ENCODE assay signal across 18 cellular contexts in genomic region chrX:104854188-104854587, GRCh38.
DNase-seq lines count a peak whose midpoint lies in the region; ATAC-seq, FAIRE-seq and TF ChIP-seq lines count a peak whose summit lies in the region.
"Had no signal": no experiment of that assay in that cellular context is flagged by ENCODE, and none has a peak within 500 bp of the region (broad histone marks: within the 10 kb centered on the region; RNA-seq: fewer than 3 reads in every experiment).

No MANE protein-coding gene starts in this region.

- no peak overlapping the region for H3K4me3 Mint-ChIP-seq in activated CD8-positive, alpha-beta T cell treated with anti-CD3 and anti-CD28 coated beads for 36 hours
- no peak overlapping the region for H3K4me3 Mint-ChIP-seq in activated CD8-positive, alpha-beta T cell treated with anti-CD3 and anti-CD28 coated beads, Interleukin-2, amount 10 ng/mL, durations not matched to agents 7 days and 5 days
- no peak overlapping the region for H3K4me3 Mint-ChIP-seq in natural killer cell
- H3K4me3 Mint-ChIP-seq: CD4-positive, alpha-beta T cell had no signal

- no peak for TF ChIP-seq POLR2A in GM12878 (IDR thresholded peaks at IDR 0.05; ENCODE audit: low read depth, low read length)

- H3K4me3 ChIP-seq in GM12878, result no peak overlapping the region
- H3K4me3 ChIP-seq: body of pancreas had no signal

- DNase-seq in activated CD8-positive, alpha-beta T cell treated with anti-CD3 and anti-CD28 coated beads for 36 hours, result no peak
- DNase-seq in activated CD8-positive, alpha-beta T cell treated with anti-CD3 and anti-CD28 coated beads, Interleukin-2, amount 10 ng/mL, durations not matched to agents 7 days and 5 days, result no peak
- no peak for DNase-seq in GM12878 (ENCODE audit: low read depth, low spot score)
- no peak for DNase-seq in stimulated activated naive CD8-positive, alpha-beta T cell treated with anti-CD3 and anti-CD28 coated beads, Interleukin-15, Interleukin-2, amounts not matched to agents 100 U/mL and 50 U/mL, for 24 hours
- no peak for DNase-seq in natural killer cell
- no peak for DNase-seq in NCI-H2196 treated with DMSO at 0.1 percent for 48 hours (lab: John Stamatoyannopoulos, UW; ENCODE audit: unreplicated experiment)
- DNase-seq: activated CD4-positive, alpha-beta T cell treated with anti-CD3 and anti-CD28 coated beads for 48 hours; body of pancreas; CD4-positive, alpha-beta T cell; DND-41; IMR-90; left ventricle myocardium superior; NCI-H1105; NK-92 treated with Interleukin-12 subunit alpha and Interleukin-12 subunit beta, amount 100 ng/mL, for 24 hours; posterior cingulate gyrus; T-helper 9 cell had no signal

- TF ChIP-seq CTCF in activated CD8-positive, alpha-beta T cell treated with anti-CD3 and anti-CD28 coated beads for 36 hours (IDR thresholded peaks at IDR 0.05), result no peak
- TF ChIP-seq CTCF in GM12878 (IDR thresholded peaks at IDR 0.05 in 2 of 3, conservative IDR thresholded peaks at IDR 0.05 in 1 of 3; ENCODE audit: control insufficient read depth in 2 of 3, extremely low read depth in 1 of 3, insufficient read depth in 1 of 3, low read depth in 3 of 3, low read length in 3 of 3), result no peak
- TF ChIP-seq CTCF in natural killer cell (IDR thresholded peaks at IDR 0.05), result no peak

- no peak overlapping the region for H3K4me2 ChIP-seq in GM12878 (ENCODE audit: control insufficient read depth, insufficient read depth)

- no peak overlapping the region for H3K9ac ChIP-seq in GM12878 (ENCODE audit: control insufficient read depth, insufficient read depth, low read length)

- in situ Hi-C loops in GM12878 (cut with MboI), result no loop called here

- no peaks in the 10 kb centered on the region for H3K9me3 ChIP-seq in GM12878 (replicated peaks; ENCODE audit: control insufficient read depth, insufficient read depth, low read length)
- H3K9me3 ChIP-seq: body of pancreas had no signal

- H3K36me3 Mint-ChIP-seq in activated CD8-positive, alpha-beta T cell treated with anti-CD3 and anti-CD28 coated beads for 36 hours (ENCODE audit: low read depth), result no peaks in the 10 kb centered on the region
- H3K36me3 Mint-ChIP-seq in activated CD8-positive, alpha-beta T cell treated with anti-CD3 and anti-CD28 coated beads, Interleukin-2, amount 10 ng/mL, durations not matched to agents 7 days and 5 days (ENCODE audit: low read depth), result no peaks in the 10 kb centered on the region
- no peaks in the 10 kb centered on the region for H3K36me3 Mint-ChIP-seq in natural killer cell

- CTCF ChIA-PET in activated CD8-positive, alpha-beta T cell treated with anti-CD3 and anti-CD28 coated beads for 36 hours (lab: Charles Lee), result no interaction called here
- CTCF ChIA-PET in activated CD8-positive, alpha-beta T cell treated with anti-CD3 and anti-CD28 coated beads, Interleukin-2, amount 10 ng/mL, durations not matched to agents 7 days and 5 days (lab: Charles Lee), result no interaction called here
- CTCF ChIA-PET in GM12878 (lab: Yijun Ruan, JAX), result interaction anchor here (0.9 to 1.4 kb wide), 2 partner anchors 9 to 64 kb away, joined by 3 read pairs; no protein-coding TSS in a partner anchor

- H4K20me1 ChIP-seq in GM12878 (ENCODE audit: control insufficient read depth, insufficient read depth), result no peaks in the 10 kb centered on the region

- BruUV-seq in GM12878 (replicated peaks; lab: Mats Ljungman, UMichigan), result no TSS peak

- no peak for TF ChIP-seq RAD21 in GM12878 (IDR thresholded peaks at IDR 0.05; ENCODE audit: insufficient read depth, low read depth, low read length)

- no peak overlapping the region for H3K27ac ChIP-seq in GM12878 (ENCODE audit: control insufficient read depth, insufficient read depth)
- H3K27ac ChIP-seq: body of pancreas had no signal

- FAIRE-seq in GM12878 (lab: Jason Lieb, UNC), result no peak

- H2AFZ ChIP-seq in GM12878 (ENCODE audit: control insufficient read depth, low read depth, low read length), result no peak overlapping the region

- H3K36me3 ChIP-seq in GM12878 (ENCODE audit: control insufficient read depth in 2 of 2, insufficient read depth in 2 of 2, low read length in 1 of 2), result no peaks in the 10 kb centered on the region

- intact Hi-C loops in activated CD8-positive, alpha-beta T cell treated with anti-CD3 and anti-CD28 coated beads for 36 hours (cut with micrococcal nuclease), result no loop called here
- intact Hi-C loops in GM12878 (cut with micrococcal nuclease; ENCODE audit: unreplicated experiment), result no loop called here
- intact Hi-C loops in natural killer cell (cut with micrococcal nuclease), result no loop called here

- POLR2A ChIA-PET in activated CD8-positive, alpha-beta T cell treated with anti-CD3 and anti-CD28 coated beads for 36 hours (lab: Charles Lee), result no interaction called here
- POLR2A ChIA-PET in activated CD8-positive, alpha-beta T cell treated with anti-CD3 and anti-CD28 coated beads, Interleukin-2, amount 10 ng/mL, durations not matched to agents 7 days and 5 days (lab: Charles Lee), result no interaction called here
- POLR2A ChIA-PET in GM12878 (lab: Charles Lee), result no interaction called here

- H3K27ac Mint-ChIP-seq in activated CD8-positive, alpha-beta T cell treated with anti-CD3 and anti-CD28 coated beads for 36 hours, result peak overlapping the region; percentile 25
- no peak overlapping the region for H3K27ac Mint-ChIP-seq in activated CD8-positive, alpha-beta T cell treated with anti-CD3 and anti-CD28 coated beads, Interleukin-2, amount 10 ng/mL, durations not matched to agents 7 days and 5 days
- no peak overlapping the region for H3K27ac Mint-ChIP-seq in natural killer cell
- H3K27ac Mint-ChIP-seq: CD4-positive, alpha-beta T cell had no signal

- RAD21 ChIA-PET in GM12878 (lab: Charles Lee; ENCODE audit: unreplicated experiment), result interaction anchor here (0.7 kb wide), 1 partner anchor 158 kb away, joined by 3 read pairs; no protein-coding TSS in a partner anchor

- peak; percentile 64 for ATAC-seq in activated CD8-positive, alpha-beta T cell treated with anti-CD3 and anti-CD28 coated beads for 36 hours
- no peak for ATAC-seq in activated CD8-positive, alpha-beta T cell treated with anti-CD3 and anti-CD28 coated beads, Interleukin-2, amount 10 ng/mL, durations not matched to agents 7 days and 5 days
- ATAC-seq in HG03575 (IDR thresholded peaks at IDR 0.05; ENCODE audit: extremely low read depth, insufficient number of reproducible peaks, low FRiP score, unreplicated experiment) (peak; percentile 67), GM12878 (peak; percentile 65), natural killer cell (no peak), GM21717 (IDR thresholded peaks at IDR 0.05; ENCODE audit: unreplicated experiment) (no peak)
- ATAC-seq in stimulated activated naive CD8-positive, alpha-beta T cell treated with anti-CD3 and anti-CD28 coated beads, Interleukin-15, Interleukin-2, amounts not matched to agents 100 U/mL and 50 U/mL, for 24 hours, result peak; percentile 40
- ATAC-seq: body of pancreas, left ventricle myocardium superior had no signal

- no peak; a peak in 1 of 4 replicates for TF ChIP-seq EP300 in GM12878 (IDR thresholded peaks at IDR 0.05; ENCODE audit: borderline replicate concordance in 1 of 2, control insufficient read depth in 1 of 2, low read depth in 2 of 2, low read length in 2 of 2)

- SMC1A ChIA-PET in GM12878 (lab: Charles Lee; ENCODE audit: uncharacterized antibody, unreplicated experiment), result no interaction called here

- H3K4me1 ChIP-seq in GM12878 (ENCODE audit: control insufficient read depth, insufficient read depth, low read length), result no peaks in the 10 kb centered on the region
- H3K4me1 ChIP-seq: body of pancreas had no signal

- H3K27me3 ChIP-seq in GM12878 (replicated peaks in 1 of 2; ENCODE audit: control insufficient read depth in 2 of 2, insufficient read depth in 2 of 2, low read length in 1 of 2), result no peaks in the 10 kb centered on the region
- H3K27me3 ChIP-seq: body of pancreas had no signal

- H3K4me1 Mint-ChIP-seq in activated CD8-positive, alpha-beta T cell treated with anti-CD3 and anti-CD28 coated beads for 36 hours (ENCODE audit: low read depth), result peaks cover 17% of the 10 kb centered on the region
- H3K4me1 Mint-ChIP-seq in activated CD8-positive, alpha-beta T cell treated with anti-CD3 and anti-CD28 coated beads, Interleukin-2, amount 10 ng/mL, durations not matched to agents 7 days and 5 days (ENCODE audit: low read depth), result no peaks in the 10 kb centered on the region
- no peaks in the 10 kb centered on the region for H3K4me1 Mint-ChIP-seq in natural killer cell

- H3K9me3 Mint-ChIP-seq in activated CD8-positive, alpha-beta T cell treated with anti-CD3 and anti-CD28 coated beads for 36 hours, result no peaks in the 10 kb centered on the region
- no peaks in the 10 kb centered on the region for H3K9me3 Mint-ChIP-seq in activated CD8-positive, alpha-beta T cell treated with anti-CD3 and anti-CD28 coated beads, Interleukin-2, amount 10 ng/mL, durations not matched to agents 7 days and 5 days (ENCODE audit: insufficient read depth)
- H3K9me3 Mint-ChIP-seq in natural killer cell, result peaks cover 4% of the 10 kb centered on the region in 2 donors
- H3K9me3 Mint-ChIP-seq: CD4-positive, alpha-beta T cell had no signal

- H3K79me2 ChIP-seq in GM12878 (ENCODE audit: control insufficient read depth, insufficient read depth, low read length), result no peaks in the 10 kb centered on the region

- H3K27me3 Mint-ChIP-seq in activated CD8-positive, alpha-beta T cell treated with anti-CD3 and anti-CD28 coated beads for 36 hours, result no peaks in the 10 kb centered on the region
- no peaks in the 10 kb centered on the region for H3K27me3 Mint-ChIP-seq in activated CD8-positive, alpha-beta T cell treated with anti-CD3 and anti-CD28 coated beads, Interleukin-2, amount 10 ng/mL, durations not matched to agents 7 days and 5 days (ENCODE audit: low read depth)
- H3K27me3 Mint-ChIP-seq in natural killer cell (ENCODE audit: low read depth in 2 of 2), result no peaks in the 10 kb centered on the region
- H3K27me3 Mint-ChIP-seq: CD4-positive, alpha-beta T cell had no signal

Comparison
In these comparisons a context has a peak if more than half of its experiments do, and no peak if none do; other contexts are left out.
1. ATAC-seq: peak in activated CD8-positive, alpha-beta T cell treated with anti-CD3 and anti-CD28 coated beads for 36 hours (single experiment), HG03575 (single experiment), GM12878 (single experiment) and stimulated activated naive CD8-positive, alpha-beta T cell treated with anti-CD3 and anti-CD28 coated beads, Interleukin-15, Interleukin-2, amounts not matched to agents 100 U/mL and 50 U/mL, for 24 hours (single experiment); none in activated CD8-positive, alpha-beta T cell treated with anti-CD3 and anti-CD28 coated beads, Interleukin-2, amount 10 ng/mL, durations not matched to agents 7 days and 5 days (single experiment), natural killer cell (0 of 3) and GM21717 (single experiment).